ENCODE assay signal across 9 cellular contexts in the genomic region with DNA sequence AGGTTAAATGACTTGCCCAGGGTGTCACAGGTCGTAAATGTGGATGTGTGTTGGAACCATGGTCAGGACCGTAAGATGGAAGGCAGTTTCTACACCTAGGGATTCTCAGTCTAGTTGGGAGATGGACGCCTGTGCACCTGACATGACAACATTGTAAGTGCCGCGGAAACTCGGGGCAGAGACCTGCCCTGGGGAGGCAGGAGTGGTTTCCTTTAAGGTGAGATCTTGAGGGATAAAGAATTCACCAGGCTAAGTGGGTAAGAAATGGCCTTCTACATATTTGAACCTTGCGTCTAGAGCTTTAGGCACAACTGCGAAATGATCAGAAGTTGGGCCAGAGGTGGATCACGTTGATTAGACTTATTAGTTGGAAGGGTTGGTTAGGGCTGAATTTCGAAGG. TPM values are rescaled to one million over a fixed set of nuclear protein-coding genes. Genes with fewer than 3 reads are reported as not detected.
DNase-seq lines count a peak whose midpoint lies in the region; ATAC-seq and TF ChIP-seq lines count a peak whose summit lies in the region.
"Had no signal": no experiment of that assay in that cellular context is flagged by ENCODE, and none has a peak within 500 bp of the region (broad histone marks: within the 10 kb centered on the region; RNA-seq: fewer than 3 reads in every experiment).

No MANE protein-coding gene starts in this region.

- no peak for TF ChIP-seq EP300 in stomach (IDR thresholded peaks at IDR 0.05)

- peaks cover 53% of the 10 kb centered on the region for H3K36me3 Mint-ChIP-seq in activated naive CD4-positive, alpha-beta T cell treated with anti-CD3 and anti-CD28 coated beads, Interleukin-2, amount 10 ng/mL, durations not matched to agents 7 days and 5 days
- H3K36me3 Mint-ChIP-seq in WTC11: peaks cover 3% of the 10 kb centered on the region; the same call in 1 of the 2 replicates

- H3K9me3 Mint-ChIP-seq in activated naive CD4-positive, alpha-beta T cell treated with anti-CD3 and anti-CD28 coated beads, Interleukin-2, amount 10 ng/mL, durations not matched to agents 7 days and 5 days: no peaks in the 10 kb centered on the region
- peaks cover 9% of the 10 kb centered on the region for H3K9me3 Mint-ChIP-seq in WTC11

- H3K9me3 ChIP-seq in lower lobe of right lung: no peaks in the 10 kb centered on the region
- no peaks in the 10 kb centered on the region for H3K9me3 ChIP-seq in stomach
- H3K9me3 ChIP-seq: body of pancreas had no signal

- TF ChIP-seq CTCF in WTC11 (IDR thresholded peaks at IDR 0.05) (no peak), lower lobe of right lung (IDR thresholded peaks at IDR 0.05) (no peak), stomach (IDR thresholded peaks at IDR 0.05) (no peak)

- 70 to 86% (median 74%) methylated on average over 10 of the region's 10 CpGs for WGBS in stomach, 5 donors

- ATAC-seq in WTC11: no peak
- ATAC-seq in lower lobe of right lung: no peak
- ATAC-seq in esophagus mucosa: no peak

- H3K36me3 ChIP-seq in lower lobe of right lung (no peaks in the 10 kb centered on the region), stomach (no peaks in the 10 kb centered on the region)

- peak overlapping the region; percentile 53 for H3K27ac Mint-ChIP-seq in activated naive CD4-positive, alpha-beta T cell treated with anti-CD3 and anti-CD28 coated beads, Interleukin-2, amount 10 ng/mL, durations not matched to agents 7 days and 5 days
- no peak overlapping the region for H3K27ac Mint-ChIP-seq in WTC11

- H3K27me3 ChIP-seq in lower lobe of right lung (ENCODE audit: low read depth) (no peaks in the 10 kb centered on the region), stomach (no peaks in the 10 kb centered on the region)
- H3K27me3 ChIP-seq: body of pancreas had no signal

- CTCF ChIA-PET in activated naive CD4-positive, alpha-beta T cell treated with anti-CD3 and anti-CD28 coated beads, Interleukin-2, amount 10 ng/mL, durations not matched to agents 7 days and 5 days (lab: Charles Lee): interaction anchor here (0.6 to 1.4 kb wide), 2 partner anchors 15 to 25 kb away, joined by 3 to 4 read pairs; no protein-coding TSS in a partner anchor
- CTCF ChIA-PET in WTC11 (lab: Charles Lee): interaction anchor here (2.8 kb wide), 1 partner anchor 87 kb away, joined by 9 read pairs; no protein-coding TSS in a partner anchor

- intact Hi-C loops in lower lobe of right lung (cut with DNase I): no loop called here
- intact Hi-C loops in stomach (cut with DNase I; ENCODE audit: low total_unique reads): loop anchor here (10.0 kb wide), 1 partner anchor 89 kb away; no protein-coding TSS in a partner anchor

- H3K4me1 ChIP-seq in lower lobe of right lung (peaks cover 42% of the 10 kb centered on the region), stomach (peaks cover 25 to 64% (median 44%) of the 10 kb centered on the region in 4 donors)

- POLR2A ChIA-PET in WTC11 (lab: Charles Lee): no interaction called here

- H3K4me3 ChIP-seq in lower lobe of right lung (peak overlapping the region; percentile 75), stomach (peak overlapping the region; percentile 67 to 98 (median 83))

- no peak for DNase-seq in activated naive CD4-positive, alpha-beta T cell treated with anti-CD3 and anti-CD28 coated beads, Interleukin-2, amount 10 ng/mL, durations not matched to agents 7 days and 5 days
- DNase-seq in activated naive CD4-positive, alpha-beta T cell treated with Interleukin-2 at 50 U/mL for 16 hours: no peak
- DNase-seq in WTC11 (ENCODE audit: low spot score) (no peak), lower lobe of right lung (no peak), stomach (no peak), A172 (ENCODE audit: low spot score) (no peak)
- DNase-seq in effector CD4-positive, alpha-beta T cell: no peak

- H3K4me1 Mint-ChIP-seq in activated naive CD4-positive, alpha-beta T cell treated with anti-CD3 and anti-CD28 coated beads, Interleukin-2, amount 10 ng/mL, durations not matched to agents 7 days and 5 days: peaks cover 73% of the 10 kb centered on the region
- peaks cover 29% of the 10 kb centered on the region for H3K4me1 Mint-ChIP-seq in WTC11

- H3K27me3 Mint-ChIP-seq in activated naive CD4-positive, alpha-beta T cell treated with anti-CD3 and anti-CD28 coated beads, Interleukin-2, amount 10 ng/mL, durations not matched to agents 7 days and 5 days: peaks cover 18% of the 10 kb centered on the region
- H3K27me3 Mint-ChIP-seq in WTC11 (ENCODE audit: low read depth): peaks cover 36% of the 10 kb centered on the region

- H3K27ac ChIP-seq in lower lobe of right lung (no peak overlapping the region), stomach (peak overlapping the region in 1 of 5 donors; percentile 74)
- H3K27ac ChIP-seq: body of pancreas had no signal

- no peak for TF ChIP-seq POLR2A in stomach (IDR thresholded peaks at IDR 0.05)

- peak overlapping the region; percentile 81 for H3K4me3 Mint-ChIP-seq in activated naive CD4-positive, alpha-beta T cell treated with anti-CD3 and anti-CD28 coated beads, Interleukin-2, amount 10 ng/mL, durations not matched to agents 7 days and 5 days
- peak overlapping the region; percentile 80 for H3K4me3 Mint-ChIP-seq in WTC11

TF ChIP-seq in WTC11, 78 proteins besides CTCF, POLR2A, EP300 and RAD21:
- no peak for TF ChIP-seq NR3C1 (CRISPR knock-in tag; conservative IDR thresholded peaks at IDR 0.05; ENCODE audit: low read depth)
- TF ChIP-seq ZNF423 (CRISPR knock-in tag; IDR thresholded peaks at IDR 0.05): no peak

RNA-seq across cellular contexts. Expression of gene DGKD, which starts 1.6 kb away (rescaled TPM):
- 30.6 to 41.4 TPM (median 31.9 TPM) in 3 replicates for total RNA-seq in WTC11 (2021)
- 69.3 TPM for total RNA-seq in lower lobe of right lung
- total RNA-seq in stomach: 100 to 1,000 TPM; 191 to 471 (median 216) TPM
- 10 to 100 TPM; 21.9 to 85.4 (median 25.2) TPM for polyA plus RNA-seq in stomach
- 14.8 and 16.4 TPM in 2 replicates for total RNA-seq in A172 (2014; rRNA removed; shearing (Covaris generic))
- total RNA-seq in esophagus mucosa: 6.7 TPM

RNA-seq across cellular contexts. Expression of gene SAG, which starts 48.3 kb away (rescaled TPM):
- 0.14 TPM in 1 of 3 replicates, not detected in the others for total RNA-seq in WTC11 (2021)
- total RNA-seq in lower lobe of right lung: not detected
- total RNA-seq in stomach: 1 to 10 TPM in 1 of 5 donors, not detected in 4; 1.5 TPM
- polyA plus RNA-seq in stomach: not detected
- not detected in 2 replicates for total RNA-seq in A172 (2014; rRNA removed; shearing (Covaris generic))
- not detected for total RNA-seq in esophagus mucosa
- total RNA-seq: body of pancreas had no signal
